29 cellular contexts compared by ENCODE assay signal in genomic region chr7:127209886-127210285, GRCh38. TPM values are rescaled to one million over a fixed set of nuclear protein-coding genes. Genes with fewer than 3 reads are reported as not detected.
"Had no signal": no experiment of that assay in that cellular context is flagged by ENCODE, and none has a peak within 500 bp of the region (broad histone marks: within the 10 kb centered on the region; RNA-seq: fewer than 3 reads in every experiment).

No MANE protein-coding gene starts in this region.

- H3K27ac Mint-ChIP-seq: stimulated activated effector memory CD8-positive, alpha-beta T cell treated with anti-CD3 and anti-CD28 coated beads, Interleukin-12 subunit alpha, Interleukin-12 subunit beta, amount 100 ng/mL, for 72 hours; stimulated activated memory B cell treated with anti-CD40 and anti-IgM and Interleukin-4, amounts not matched to agents 10 μg/mL and 1 μg/mL and 100 μg/mL, for 72 hours; stimulated activated naive B cell treated with anti-CD40 and anti-IgM and Interleukin-4, amounts not matched to agents 10 μg/mL and 1 μg/mL and 100 μg/mL, for 72 hours; stimulated activated naive CD8-positive, alpha-beta T cell treated with anti-CD3 and anti-CD28 coated beads, Interleukin-15, amount 100 ng/mL, for 72 hours; stimulated activated naive CD8-positive, alpha-beta T cell treated with anti-CD3 and anti-CD28 coated beads, Interleukin-15, Interleukin-2, amounts not matched to agents 100 ng/mL and 50 ng/mL, for 24 hours; type B pancreatic cell had no signal

- DNase-seq: stimulated activated CD4-positive, alpha-beta T cell treated with anti-CD3 and anti-CD28 coated beads, Interleukin-2, amount 100 ng/mL, for 48 hours; stimulated activated CD4-positive, alpha-beta T cell treated with anti-CD3 and anti-CD28 coated beads, Interleukin-4, amount 100 ng/mL, for 1 hour; stimulated activated CD4-positive, alpha-beta T cell treated with anti-CD3 and anti-CD28 coated beads, Interleukin-4, amount 100 ng/mL, for 24 hours; stimulated activated CD4-positive, alpha-beta T cell treated with anti-CD3 and anti-CD28 coated beads, Interleukin-4, amount 100 ng/mL, for 4 hours; stimulated activated CD8-positive, alpha-beta memory T cell treated with anti-CD3 and anti-CD28 coated beads, Interleukin-4, amount 100 ng/mL, for 48 hours; stimulated activated naive B cell treated with anti-CD40 and anti-IgM and Interleukin-4, amounts not matched to agents 10 μg/mL and 1 μg/mL and 100 μg/mL, for 72 hours; stimulated activated naive CD4-positive, alpha-beta T cell; stimulated activated naive CD4-positive, alpha-beta T cell treated with Interleukin-2 at 50 U/mL for 16 hours; stimulated activated naive CD8-positive, alpha-beta T cell treated with anti-CD3 and anti-CD28 coated beads, Interleukin-15, amount 100 ng/mL, for 72 hours; stimulated activated naive CD8-positive, alpha-beta T cell treated with anti-CD3 and anti-CD28 coated beads, Interleukin-15, Interleukin-2, amounts not matched to agents 100 U/mL and 50 U/mL, for 24 hours; stomach; substantia nigra; testis; thyroid gland; tibial artery; transverse colon; upper lobe of left lung; upper lobe of right lung; uterus had no signal

- ATAC-seq: stimulated activated effector memory CD8-positive, alpha-beta T cell treated with anti-CD3 and anti-CD28 coated beads, Interleukin-12 subunit alpha, Interleukin-12 subunit beta, amount 100 ng/mL, for 72 hours; stimulated activated memory B cell treated with anti-CD40 and anti-IgM and Interleukin-4, amounts not matched to agents 10 μg/mL and 1 μg/mL and 100 μg/mL, for 72 hours; stimulated activated naive B cell treated with anti-CD40 and anti-IgM and Interleukin-4, amounts not matched to agents 10 μg/mL and 1 μg/mL and 100 μg/mL, for 72 hours; stimulated activated naive CD8-positive, alpha-beta T cell treated with anti-CD3 and anti-CD28 coated beads, Interleukin-15, amount 100 ng/mL, for 72 hours; stimulated activated naive CD8-positive, alpha-beta T cell treated with anti-CD3 and anti-CD28 coated beads, Interleukin-15, Interleukin-2, amounts not matched to agents 100 U/mL and 50 U/mL, for 24 hours; upper lobe of right lung had no signal

- H3K4me3 Mint-ChIP-seq: stimulated activated effector memory CD8-positive, alpha-beta T cell treated with anti-CD3 and anti-CD28 coated beads, Interleukin-12 subunit alpha, Interleukin-12 subunit beta, amount 100 ng/mL, for 72 hours; stimulated activated memory B cell treated with anti-CD40 and anti-IgM and Interleukin-4, amounts not matched to agents 10 μg/mL and 1 μg/mL and 100 μg/mL, for 72 hours; stimulated activated naive B cell treated with anti-CD40 and anti-IgM and Interleukin-4, amounts not matched to agents 10 μg/mL and 1 μg/mL and 100 μg/mL, for 72 hours; stimulated activated naive CD8-positive, alpha-beta T cell treated with anti-CD3 and anti-CD28 coated beads, Interleukin-15, amount 100 ng/mL, for 72 hours; stimulated activated naive CD8-positive, alpha-beta T cell treated with anti-CD3 and anti-CD28 coated beads, Interleukin-15, Interleukin-2, amounts not matched to agents 100 ng/mL and 50 ng/mL, for 24 hours; type B pancreatic cell had no signal

- FAIRE-seq: urothelium cell line had no signal

- H3K4me3 ChIP-seq: stomach, suprapubic skin, testis, thoracic aorta, thyroid gland, tibial artery, tibial nerve, transverse colon, upper lobe of left lung, upper lobe of right lung, uterus, vagina had no signal

- H3K9me3 Mint-ChIP-seq: stimulated activated effector memory CD8-positive, alpha-beta T cell treated with anti-CD3 and anti-CD28 coated beads, Interleukin-12 subunit alpha, Interleukin-12 subunit beta, amount 100 ng/mL, for 72 hours; stimulated activated memory B cell treated with anti-CD40 and anti-IgM and Interleukin-4, amounts not matched to agents 10 μg/mL and 1 μg/mL and 100 μg/mL, for 72 hours; stimulated activated naive CD8-positive, alpha-beta T cell treated with anti-CD3 and anti-CD28 coated beads, Interleukin-15, amount 100 ng/mL, for 72 hours; stimulated activated naive CD8-positive, alpha-beta T cell treated with anti-CD3 and anti-CD28 coated beads, Interleukin-15, Interleukin-2, amounts not matched to agents 100 ng/mL and 50 ng/mL, for 24 hours; type B pancreatic cell had no signal

- H3K27me3 ChIP-seq: stomach, testis, thyroid gland, tibial artery, tibial nerve, transverse colon, upper lobe of left lung, upper lobe of right lung, uterus, vagina had no signal

- H3K36me3 Mint-ChIP-seq: stimulated activated effector memory CD8-positive, alpha-beta T cell treated with anti-CD3 and anti-CD28 coated beads, Interleukin-12 subunit alpha, Interleukin-12 subunit beta, amount 100 ng/mL, for 72 hours; stimulated activated memory B cell treated with anti-CD40 and anti-IgM and Interleukin-4, amounts not matched to agents 10 μg/mL and 1 μg/mL and 100 μg/mL, for 72 hours; stimulated activated naive B cell treated with anti-CD40 and anti-IgM and Interleukin-4, amounts not matched to agents 10 μg/mL and 1 μg/mL and 100 μg/mL, for 72 hours; type B pancreatic cell had no signal

- H3K27ac ChIP-seq: stomach, suprapubic skin, testis, thoracic aorta, thyroid gland, tibial artery, tibial nerve, transverse colon, upper lobe of left lung, upper lobe of right lung, uterus, vagina had no signal

- H3K4me1 Mint-ChIP-seq: stimulated activated effector memory CD8-positive, alpha-beta T cell treated with anti-CD3 and anti-CD28 coated beads, Interleukin-12 subunit alpha, Interleukin-12 subunit beta, amount 100 ng/mL, for 72 hours; stimulated activated memory B cell treated with anti-CD40 and anti-IgM and Interleukin-4, amounts not matched to agents 10 μg/mL and 1 μg/mL and 100 μg/mL, for 72 hours; stimulated activated naive B cell treated with anti-CD40 and anti-IgM and Interleukin-4, amounts not matched to agents 10 μg/mL and 1 μg/mL and 100 μg/mL, for 72 hours; stimulated activated naive CD8-positive, alpha-beta T cell treated with anti-CD3 and anti-CD28 coated beads, Interleukin-15, amount 100 ng/mL, for 72 hours had no signal

- H3K27me3 Mint-ChIP-seq: type B pancreatic cell had no signal

- H3K4me1 ChIP-seq: stomach, suprapubic skin, testis, thyroid gland, tibial artery, tibial nerve, transverse colon, upper lobe of left lung, upper lobe of right lung, uterus, vagina had no signal

- H3K9me3 ChIP-seq: stomach, suprapubic skin, testis, thoracic aorta, thyroid gland, tibial artery, tibial nerve, transverse colon, upper lobe of left lung, upper lobe of right lung, uterus, vagina had no signal

- H3K36me3 ChIP-seq: stomach, suprapubic skin, thoracic aorta, thyroid gland, tibial artery, tibial nerve, transverse colon, upper lobe of left lung, upper lobe of right lung, uterus, vagina had no signal

RNA-seq across cellular contexts. Expression of gene GRM8, which starts 42.9 kb away (rescaled TPM):
- total RNA-seq: subcutaneous adipose tissue, suprapubic skin, thoracic aorta, upper lobe of right lung, vagina had no signal
